ENCODE assay signal across 16 cellular contexts in genomic region chr12:126425264-126425663, GRCh38.
DNase-seq lines count a peak whose midpoint lies in the region; FAIRE-seq and TF ChIP-seq lines count a peak whose summit lies in the region.
"Had no signal": no experiment of that assay in that cellular context is flagged by ENCODE, and none has a peak within 500 bp of the region (broad histone marks: within the 10 kb centered on the region; RNA-seq: fewer than 3 reads in every experiment).

No MANE protein-coding gene starts in this region.

- H4K5ac ChIP-seq in H1 (ENCODE audit: insufficient read length, low read depth, low read length) (no peak overlapping the region), mesendoderm (ENCODE audit: low read length) (no peak overlapping the region)

- H2BK5ac ChIP-seq in H1 (ENCODE audit: low read depth, low read length) = no peak overlapping the region
- no peak overlapping the region for H2BK5ac ChIP-seq in mesendoderm (ENCODE audit: low read length)

- H3K36me3 ChIP-seq in SK-N-MC (ENCODE audit: insufficient read depth, low read length) (no peaks in the 10 kb centered on the region), H1 (ENCODE audit: control insufficient read depth in 2 of 4, insufficient read depth in 4 of 4, low read length in 3 of 4) (no peaks in the 10 kb centered on the region), mesendoderm (ENCODE audit: control insufficient read depth, insufficient read depth, low read length) (no peaks in the 10 kb centered on the region)

- POLR2A ChIA-PET in H1 (lab: Charles Lee; ENCODE audit: partially characterized antibody) = no interaction called here

- H3K27me3 Mint-ChIP-seq in Calu3 (ENCODE audit: unreplicated experiment) = no peaks in the 10 kb centered on the region
- H3K27me3 Mint-ChIP-seq: CD4-positive, alpha-beta memory T cell had no signal

- H3K36me3 Mint-ChIP-seq in Calu3 (ENCODE audit: insufficient read depth, unreplicated experiment) = no peaks in the 10 kb centered on the region
- H3K36me3 Mint-ChIP-seq: CD4-positive, alpha-beta memory T cell had no signal

- H3K4ac ChIP-seq in H1 (replicated peaks; ENCODE audit: insufficient read length, low read depth, low read length) = no peak overlapping the region
- no peak overlapping the region for H3K4ac ChIP-seq in mesendoderm (ENCODE audit: low read depth, low read length)

- H3K9me3 Mint-ChIP-seq in Calu3 (ENCODE audit: low read depth, unreplicated experiment) = peaks cover 4% of the 10 kb centered on the region

- H3K27me3 ChIP-seq in H1 (replicated peaks in 1 of 4; ENCODE audit: control insufficient read depth in 3 of 4, extremely low read depth in 1 of 4, insufficient read depth in 3 of 4, low read length in 3 of 4) (no peaks in the 10 kb centered on the region), mesendoderm (ENCODE audit: insufficient read depth, low read length, poor library complexity) (no peaks in the 10 kb centered on the region)

- H3K27ac Mint-ChIP-seq in Calu3 (ENCODE audit: unreplicated experiment) = no peak overlapping the region
- H3K27ac Mint-ChIP-seq: CD4-positive, alpha-beta memory T cell; H9 had no signal

- no peak for TF ChIP-seq CTCF in H1 (IDR thresholded peaks at IDR 0.05; ENCODE audit: control extremely low read depth in 1 of 3, insufficient read depth in 1 of 3, low read depth in 1 of 3, low read length in 3 of 3)
- no peak for TF ChIP-seq CTCF in Calu3 (IDR thresholded peaks at IDR 0.05; ENCODE audit: unreplicated experiment)

- H2BK12ac ChIP-seq in H1 (ENCODE audit: low read depth, low read length) = no peak overlapping the region

- no peak overlapping the region for H3K23ac ChIP-seq in H1 (ENCODE audit: insufficient read length)
- H3K23ac ChIP-seq in mesendoderm (ENCODE audit: low read length) = no peak overlapping the region

- H4K91ac ChIP-seq in H1 (replicated peaks; ENCODE audit: insufficient read length, low read length) = no peak overlapping the region

- no peak for DNase-seq in SK-N-MC (ENCODE audit: low read depth, low spot score)
- no peak for DNase-seq in H1 (ENCODE audit: low read depth in 1 of 2, low spot score in 2 of 2)
- DNase-seq in mesendoderm = peak; percentile 84
- no peak for DNase-seq in Calu3
- DNase-seq in NCI-H82 (lab: John Stamatoyannopoulos, UW) = no peak
- DNase-seq in NCI-H526 treated with DMSO at 0.1 percent for 48 hours (lab: John Stamatoyannopoulos, UW) = no peak
- DNase-seq: 8988T; C1 segment of cervical spinal cord; CD4-positive, alpha-beta memory T cell; COR-L47; DMS153; DND-41; H9 had no signal

- no peak overlapping the region for H3K56ac ChIP-seq in H1 (replicated peaks; ENCODE audit: insufficient read length, low read depth, low read length)
- no peak overlapping the region for H3K56ac ChIP-seq in mesendoderm (ENCODE audit: low read length)

- H3K4me3 Mint-ChIP-seq in Calu3 (ENCODE audit: low read depth, unreplicated experiment) = no peak overlapping the region
- H3K4me3 Mint-ChIP-seq: CD4-positive, alpha-beta memory T cell; H9 had no signal

- H3K9me3 ChIP-seq in SK-N-MC (ENCODE audit: low read depth, low read length) = no peaks in the 10 kb centered on the region
- H3K9me3 ChIP-seq in H1 (ENCODE audit: insufficient read depth in 2 of 2, low read depth in 1 of 2, low read length in 1 of 2) = no peaks in the 10 kb centered on the region
- H3K9me3 ChIP-seq: A549 had no signal

- H3K9ac ChIP-seq in SK-N-MC (ENCODE audit: insufficient read length) (no peak overlapping the region), H1 (replicated peaks in 1 of 4; ENCODE audit: extremely low read depth in 1 of 4, low read depth in 3 of 4, low read length in 3 of 4) (no peak overlapping the region), mesendoderm (ENCODE audit: low read length) (no peak overlapping the region)

- H4K20me1 ChIP-seq in H1 (replicated peaks in 1 of 2; ENCODE audit: control insufficient read depth in 1 of 2, insufficient read depth in 2 of 2, low read length in 2 of 2) = no peaks in the 10 kb centered on the region

- no peak overlapping the region for H3K14ac ChIP-seq in H1 (ENCODE audit: insufficient read length)

- H2AK5ac ChIP-seq in H1 (ENCODE audit: low read depth, low read length) = no peak overlapping the region
- no peak overlapping the region for H2AK5ac ChIP-seq in mesendoderm (ENCODE audit: low read length)

- FAIRE-seq in H1 (lab: Jason Lieb, UNC) = no peak
- FAIRE-seq: A549, G401.6, GM12892 had no signal

- WGBS in H1 (ENCODE audit: extremely low coverage in 1 of 2, insufficient coverage in 1 of 2, insufficient read length in 1 of 2, insufficient replicate concordance in 2 of 2, low coverage in 1 of 2, low lambda C conversion rate in 2 of 2, missing lambda C conversion rate in 1 of 2), 2 experiments = 87% methylated on average over 7 of the region's 7 CpGs; no CpG with 5 or more reads in 1 of the 2 experiments
- no CpG with 5 or more reads among the region's 7 CpGs for WGBS in mesendoderm (ENCODE audit: extremely low coverage, insufficient coverage, low lambda C conversion rate)

- H2AFZ ChIP-seq in H1 (ENCODE audit: low read length) = 0 out of 2 replicates have a peak overlapping the region, but pooled peaks have one; percentile 17

- no peak overlapping the region for H2BK15ac ChIP-seq in H1 (ENCODE audit: low read length)
- H2BK15ac ChIP-seq in mesendoderm (replicated peaks; ENCODE audit: low read depth) = no peak overlapping the region

- H3K23me2 ChIP-seq in H1 (ENCODE audit: low read depth, low read length) = no peaks in the 10 kb centered on the region

- H4K8ac ChIP-seq in H1 (ENCODE audit: extremely low read depth, insufficient read depth, low read length) (no peak overlapping the region), mesendoderm (ENCODE audit: low read depth, low read length) (no peak overlapping the region)

- no peak overlapping the region for H2BK20ac ChIP-seq in H1 (ENCODE audit: low read length)

- H3K79me1 ChIP-seq in H1 (ENCODE audit: low read depth, low read length) (no peaks in the 10 kb centered on the region), mesendoderm (ENCODE audit: low read length) (no peaks in the 10 kb centered on the region)

- H3K79me2 ChIP-seq in H1 (ENCODE audit: control insufficient read depth in 1 of 2, insufficient read depth in 2 of 2, low read length in 2 of 2) (no peaks in the 10 kb centered on the region), mesendoderm (ENCODE audit: control insufficient read depth, insufficient read depth, low read length) (no peaks in the 10 kb centered on the region)

- BruUV-seq in Calu3 (replicated peaks; lab: Mats Ljungman, UMichigan) = no TSS peak

- H3K4me2 ChIP-seq in H1 (ENCODE audit: insufficient read depth in 1 of 2, low read depth in 2 of 2, low read length in 2 of 2) = no peak overlapping the region
- no peak overlapping the region for H3K4me2 ChIP-seq in mesendoderm (ENCODE audit: low read length)
- H3K4me2 ChIP-seq: A549 had no signal

- H3K4me1 ChIP-seq in H1 (replicated peaks in 1 of 4; ENCODE audit: control insufficient read depth in 3 of 4, insufficient read depth in 4 of 4, low read length in 3 of 4) (no peaks in the 10 kb centered on the region), mesendoderm (ENCODE audit: control insufficient read depth, low read depth, low read length) (no peaks in the 10 kb centered on the region)
- H3K4me1 ChIP-seq: A549 had no signal

- no peak overlapping the region for H2BK120ac ChIP-seq in H1 (replicated peaks; ENCODE audit: low read depth, low read length)
- H2BK120ac ChIP-seq in mesendoderm (ENCODE audit: low read depth, low read length) = no peak overlapping the region

- H3K27ac ChIP-seq in SK-N-MC (peak overlapping the region; percentile 6; the same call in 1 of the 2 replicates), H1 (ENCODE audit: low read depth, low read length) (no peak overlapping the region), mesendoderm (ENCODE audit: low read depth, low read length) (no peak overlapping the region)
- H3K27ac ChIP-seq: A549 had no signal

- H3K18ac ChIP-seq in H1 (ENCODE audit: extremely low read depth, low read length) (no peak overlapping the region), mesendoderm (ENCODE audit: low read length) (no peak overlapping the region)

- intact Hi-C loops in Calu3 (cut with micrococcal nuclease; ENCODE audit: unreplicated experiment) = no loop called here

- TF ChIP-seq POLR2A in H1 (IDR thresholded peaks at IDR 0.05; ENCODE audit: control extremely low read depth in 1 of 2, low read depth in 2 of 2, low read length in 2 of 2) = no peak

- H3K4me3 ChIP-seq in SK-N-MC (peak overlapping the region; percentile 59), H1 (ENCODE audit: extremely low read depth in 1 of 4, insufficient read depth in 2 of 4, low read depth in 3 of 4, low read length in 4 of 4) (no peak overlapping the region), mesendoderm (ENCODE audit: low read length) (no peak overlapping the region)
- H3K4me3 ChIP-seq: A549 had no signal

- TF ChIP-seq EP300 in H1 (IDR thresholded peaks at IDR 0.05; ENCODE audit: borderline replicate concordance in 1 of 2, low read depth in 2 of 2, low read length in 2 of 2) = no peak

- TF ChIP-seq RAD21 in H1 (IDR thresholded peaks at IDR 0.05 in 1 of 2, conservative IDR thresholded peaks at IDR 0.05 in 1 of 2; ENCODE audit: low read depth in 2 of 2, low read length in 2 of 2) = no peak

- CTCF ChIA-PET in H1 (lab: Charles Lee; ENCODE audit: partially characterized antibody) (no interaction called here), Calu3 (lab: Charles Lee) (no interaction called here)

- H3K4me1 Mint-ChIP-seq in Calu3 (ENCODE audit: low read depth, unreplicated experiment) = no peaks in the 10 kb centered on the region
- H3K4me1 Mint-ChIP-seq: CD4-positive, alpha-beta memory T cell; H9 had no signal

TF ChIP-seq in H1, 55 proteins besides CTCF, POLR2A, EP300 and RAD21:
- no peak for TF ChIP-seq MAX (IDR thresholded peaks at IDR 0.05)
- TF ChIP-seq CREB1 (IDR thresholded peaks at IDR 0.05) = no peak
- TF ChIP-seq CHD1 (IDR thresholded peaks at IDR 0.05; ENCODE audit: low read depth, low read length) = no peak
- no peak for TF ChIP-seq RBBP5 (IDR thresholded peaks at IDR 0.05; ENCODE audit: borderline replicate concordance, low read depth, low read length)
- no peak for TF ChIP-seq TBP (IDR thresholded peaks at IDR 0.05; ENCODE audit: low read depth, low read length)
- TF ChIP-seq HDAC2 (IDR thresholded peaks at IDR 0.05; ENCODE audit: borderline replicate concordance in 1 of 2, low read depth in 2 of 2, low read length in 2 of 2) = no peak
- TF ChIP-seq BCL11A (IDR thresholded peaks at IDR 0.05; ENCODE audit: low read depth in 2 of 2, low read length in 2 of 2) = no peak
- TF ChIP-seq SP1 (IDR thresholded peaks at IDR 0.05; ENCODE audit: low read depth, low read length) = no peak
- TF ChIP-seq POU5F1 (IDR thresholded peaks at IDR 0.05; ENCODE audit: low read depth, low read length) = no peak
- no peak for TF ChIP-seq BRCA1 (IDR thresholded peaks at IDR 0.05; ENCODE audit: low read depth, low read length)
